ENCODE assay signal across 7 cellular contexts in the genomic region with DNA sequence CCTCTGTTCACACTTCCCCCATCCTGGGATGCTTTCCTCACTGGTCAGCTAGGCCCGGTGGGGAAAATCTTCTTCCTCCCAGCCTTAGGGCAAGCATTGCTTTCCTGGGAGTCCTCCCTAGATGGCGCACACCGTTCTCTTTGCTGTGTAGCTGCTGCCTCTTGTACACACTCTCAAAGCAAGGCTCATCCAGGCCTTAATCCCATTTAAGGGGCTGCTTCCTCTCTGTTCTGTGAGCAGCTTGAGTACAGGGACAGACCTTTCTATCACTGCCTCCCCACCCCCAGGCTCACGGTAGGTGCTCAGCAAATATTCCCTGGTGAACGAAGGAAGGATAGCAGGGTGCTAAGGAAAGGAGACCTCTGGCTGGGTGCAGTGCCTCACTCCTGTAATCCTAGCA. TPM values are rescaled to one million over a fixed set of nuclear protein-coding genes. Genes with fewer than 3 reads are reported as not detected.
DNase-seq lines count a peak whose midpoint lies in the region; ATAC-seq and TF ChIP-seq lines count a peak whose summit lies in the region.

No MANE protein-coding gene starts in this region.

- H4K20me1 ChIP-seq in neural progenitor cell (ENCODE audit: low read depth), result no peaks in the 10 kb centered on the region

- peak overlapping the region; percentile 96 for H3K27ac Mint-ChIP-seq in neural progenitor cell
- no peak overlapping the region for H3K27ac Mint-ChIP-seq in effector memory CD8-positive, alpha-beta T cell
- H3K27ac Mint-ChIP-seq in T-cell, result no peak overlapping the region

- H3K36me3 Mint-ChIP-seq in neural progenitor cell, result no peaks in the 10 kb centered on the region
- no peaks in the 10 kb centered on the region for H3K36me3 Mint-ChIP-seq in effector memory CD8-positive, alpha-beta T cell (ENCODE audit: insufficient read depth)
- no peaks in the 10 kb centered on the region for H3K36me3 Mint-ChIP-seq in T-cell

- peaks cover 2% of the 10 kb centered on the region for H3K27me3 ChIP-seq in GM06990 (replicated peaks; ENCODE audit: control insufficient read depth, insufficient read depth, low read length)
- no peaks in the 10 kb centered on the region for H3K27me3 ChIP-seq in neural progenitor cell

- TF ChIP-seq CTCF in GM06990 (IDR thresholded peaks at IDR 0.05; ENCODE audit: insufficient read depth, low read length, poor library complexity, severe bottlenecking) (peak; percentile 17), astrocyte of the spinal cord (IDR thresholded peaks at IDR 0.05; ENCODE audit: low read depth, low read length) (peak; percentile 49), neural progenitor cell (IDR thresholded peaks at IDR 0.05) (peak; percentile 64)

- ATAC-seq in HG03095 (IDR thresholded peaks at IDR 0.05; ENCODE audit: unreplicated experiment), result no peak
- no peak for ATAC-seq in effector memory CD8-positive, alpha-beta T cell (replicated peaks)
- ATAC-seq in T-cell (replicated peaks in 1 of 4), result no peak

- peaks cover 11% of the 10 kb centered on the region for H3K4me1 Mint-ChIP-seq in neural progenitor cell
- H3K4me1 Mint-ChIP-seq in effector memory CD8-positive, alpha-beta T cell (ENCODE audit: low read depth in 2 of 2), result no peaks in the 10 kb centered on the region
- H3K4me1 Mint-ChIP-seq in T-cell, result no peaks in the 10 kb centered on the region

- no peaks in the 10 kb centered on the region for H3K36me3 ChIP-seq in GM06990 (ENCODE audit: control insufficient read depth, insufficient read depth, low read length)
- no peaks in the 10 kb centered on the region for H3K36me3 ChIP-seq in neural progenitor cell

- CTCF ChIA-PET in T-cell (lab: Charles Lee), result no interaction called here

- no peak overlapping the region for H3K9ac ChIP-seq in neural progenitor cell

- in situ Hi-C loops in astrocyte of the spinal cord (cut with HindIII; ENCODE audit: low sequenced_read_pairs), result no loop called here

- H2AFZ ChIP-seq in neural progenitor cell (replicated peaks), result peak overlapping the region; percentile 68

- H3K79me2 ChIP-seq in neural progenitor cell (ENCODE audit: low read depth), result no peaks in the 10 kb centered on the region

- peaks cover 9% of the 10 kb centered on the region for H3F3A ChIP-seq in neural progenitor cell (ENCODE audit: low read depth)

- POLR2A ChIA-PET in T-cell (lab: Charles Lee), result no interaction called here

- H3K9me3 Mint-ChIP-seq in neural progenitor cell (no peaks in the 10 kb centered on the region), T-cell (no peaks in the 10 kb centered on the region)
- no peaks in the 10 kb centered on the region for H3K9me3 Mint-ChIP-seq in effector memory CD8-positive, alpha-beta T cell

- H3K4me3 ChIP-seq in GM06990 (replicated peaks; ENCODE audit: low read depth, low read length) (no peak overlapping the region), astrocyte of the spinal cord (ENCODE audit: low read depth, low read length) (no peak overlapping the region), neural progenitor cell (no peak overlapping the region)

- no peak for DNase-seq in GM06990 (ENCODE audit: extremely low read depth, insufficient read length)
- peak; percentile 61 for DNase-seq in NCI-H146 (lab: John Stamatoyannopoulos, UW)
- DNase-seq in astrocyte of the spinal cord (ENCODE audit: low read depth, low spot score), result peak; percentile 20
- peak; percentile 81 for DNase-seq in neural progenitor cell (ENCODE audit: low spot score)
- DNase-seq in effector memory CD8-positive, alpha-beta T cell, result no peak
- no peak for DNase-seq in T-cell

- no peak overlapping the region for H3K27ac ChIP-seq in neural progenitor cell

- H3K4me3 Mint-ChIP-seq in neural progenitor cell, result no peak overlapping the region
- H3K4me3 Mint-ChIP-seq in effector memory CD8-positive, alpha-beta T cell, result no peak overlapping the region
- H3K4me3 Mint-ChIP-seq in T-cell, result no peak overlapping the region

- peaks cover 11% of the 10 kb centered on the region for H3K4me1 ChIP-seq in neural progenitor cell

- H3K27me3 Mint-ChIP-seq in neural progenitor cell (ENCODE audit: insufficient read depth, low read depth) (peaks cover 11% of the 10 kb centered on the region), T-cell (peaks cover 0 to 3% of the 10 kb centered on the region in 2 donors)
- H3K27me3 Mint-ChIP-seq in effector memory CD8-positive, alpha-beta T cell, result peaks cover 4 to 22% of the 10 kb centered on the region in 2 donors

- H3K9me3 ChIP-seq in neural progenitor cell (ENCODE audit: low read depth), result no peaks in the 10 kb centered on the region

- H3K4me2 ChIP-seq in neural progenitor cell, result no peak overlapping the region

RNA-seq across cellular contexts. Expression of a gene that starts 11.0 kb away (rescaled TPM):
- total RNA-seq in neural progenitor cell (ENCODE audit: low replicate concordance) (0.79 and 0.81 TPM in 2 replicates), T-cell (not detected)

RNA-seq across cellular contexts. Expression of a gene that starts 20.5 kb away (rescaled TPM):
- total RNA-seq in neural progenitor cell (ENCODE audit: low replicate concordance) (7.5 and 40.0 TPM in 2 replicates), T-cell (under 1 TPM in 3 of 5 donors, not detected in 2; 0.13 to 0.55 (median 0.19) TPM)

Comparison
In these comparisons a context has a peak if more than half of its experiments do, and no peak if none do; other contexts are left out.
1. DNase-seq: peak in NCI-H146 (single experiment), astrocyte of the spinal cord (single experiment) and neural progenitor cell (single experiment); none in GM06990 (single experiment), effector memory CD8-positive, alpha-beta T cell (0 of 3) and T-cell (0 of 34).
2. Peak in every context shown above with its lines, with median percentiles within 50 percentile points of each other: CTCF ChIP-seq.